ENCODE assay signal across 9 cellular contexts in the genomic region with DNA sequence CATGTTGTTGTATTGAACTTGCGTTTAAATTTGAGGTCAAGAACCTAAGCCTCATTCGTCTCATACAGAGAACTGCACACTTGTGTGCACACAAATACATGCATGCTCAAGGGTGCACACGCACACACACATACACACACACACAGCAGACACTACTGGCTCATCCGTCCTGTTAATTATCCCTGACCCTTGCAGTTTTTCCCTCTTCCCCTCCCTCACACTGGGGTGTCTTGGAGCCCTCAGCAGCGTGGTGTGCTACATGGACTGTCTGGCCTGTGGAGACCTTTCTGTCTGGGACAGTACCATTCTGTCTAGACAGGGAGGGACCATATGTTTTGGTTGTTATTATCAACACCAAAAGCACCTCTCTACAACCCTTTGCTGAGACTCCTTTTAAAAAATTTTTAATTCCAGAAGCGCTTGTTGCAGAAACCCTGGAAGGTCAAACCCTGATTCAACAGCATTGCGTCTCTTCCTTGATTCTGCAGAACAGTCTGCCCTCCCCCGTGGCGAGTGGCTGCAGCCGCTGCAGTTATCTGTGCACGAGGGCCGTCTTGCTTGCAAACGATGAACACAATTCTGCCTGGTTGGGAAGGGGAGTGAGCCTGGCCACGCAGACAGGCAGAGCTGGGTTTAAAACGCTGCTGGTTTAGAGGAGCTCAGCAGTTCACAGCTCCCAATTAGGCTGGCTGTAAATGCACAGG.
A peak's percentile ranks its signal among the peaks of the same experiment; 100 is the strongest.
DNase-seq lines count a peak whose midpoint lies in the region; ATAC-seq, FAIRE-seq and TF ChIP-seq lines count a peak whose summit lies in the region.
"Had no signal": no experiment of that assay in that cellular context is flagged by ENCODE, and none has a peak within 500 bp of the region (broad histone marks: within the 10 kb centered on the region; RNA-seq: fewer than 3 reads in every experiment).

No MANE protein-coding gene starts in this region.

- no peak for FAIRE-seq in A549 (lab: Jason Lieb, UNC)

- peak; percentile 50 for TF ChIP-seq POLR2A in A549 (IDR thresholded peaks at IDR 0.05; ENCODE audit: low read length)

- peak overlapping the region; percentile 78 for H3K4me2 ChIP-seq in A549

- CTCF ChIA-PET in A549 (lab: Yijun Ruan, JAX), result interaction anchor here (0.6 kb wide), 1 partner anchor 703 kb away, joined by 3 read pairs; no protein-coding TSS in a partner anchor

- TF ChIP-seq CTCF in A549 (IDR thresholded peaks at IDR 0.05), result no peak

- H3K36me3 ChIP-seq in stomach smooth muscle (ENCODE audit: control insufficient read depth in 2 of 2, insufficient read depth in 2 of 2, low read length in 2 of 2), result no peaks in the 10 kb centered on the region
- H3K36me3 ChIP-seq: BLaER1 treated with 17β-estradiol and CSF1 and Interleukin-3, amounts not matched to agents 10 nM and 100 nM had no signal

- no peaks in the 10 kb centered on the region for H3K9me3 ChIP-seq in A549
- no peaks in the 10 kb centered on the region for H3K9me3 ChIP-seq in stomach smooth muscle (ENCODE audit: control insufficient read depth in 2 of 2, low read length in 2 of 2)

- DNase-seq in A549 (ENCODE audit: low read depth in 1 of 2, low spot score in 1 of 2), result peak; percentile 31 to 60
- peak; percentile 90 for DNase-seq in NCI-H1092 (lab: John Stamatoyannopoulos, UW)
- DNase-seq in SKM-1 treated with dmso at 0.1 percent for 144 hours (lab: John Stamatoyannopoulos, UW; ENCODE audit: unreplicated experiment), result peak; percentile 66
- peak; percentile 19 to 48 for DNase-seq in hippocampal formation (lab: John Stamatoyannopoulos, UW)
- no peak for DNase-seq in HUDEP-2 (lab: John Stamatoyannopoulos, UW; ENCODE audit: unreplicated experiment in 76 of 76)

- no peak for TF ChIP-seq EP300 in A549 (IDR thresholded peaks at IDR 0.05)

- H3K4me3 ChIP-seq in A549, result no peak overlapping the region
- H3K4me3 ChIP-seq in stomach smooth muscle (ENCODE audit: low read length in 2 of 2), result peak overlapping the region; percentile 43 to 52
- H3K4me3 ChIP-seq: BLaER1 treated with 17β-estradiol and CSF1 and Interleukin-3, amounts not matched to agents 10 nM and 100 nM had no signal

- POLR2A ChIA-PET in A549 (lab: Yijun Ruan, JAX), result no interaction called here

- ATAC-seq in A549 (peak; percentile 95 to 97), HG03565 (IDR thresholded peaks at IDR 0.05; ENCODE audit: unreplicated experiment) (no peak), GM21737 (IDR thresholded peaks at IDR 0.05; ENCODE audit: unreplicated experiment) (no peak)

- no peak overlapping the region for H3K9ac ChIP-seq in stomach smooth muscle (ENCODE audit: low read length in 2 of 2)
- H3K9ac ChIP-seq: BLaER1 treated with 17β-estradiol and CSF1 and Interleukin-3, amounts not matched to agents 10 nM and 100 nM had no signal

- H3K27ac ChIP-seq in A549 (peak overlapping the region; percentile 82), stomach smooth muscle (ENCODE audit: low read length) (no peak overlapping the region)
- H3K27ac ChIP-seq: BLaER1 treated with 17β-estradiol and CSF1 and Interleukin-3, amounts not matched to agents 10 nM and 100 nM had no signal

- 21% methylated on average over 8 of the region's 15 CpGs for WGBS in A549 (ENCODE audit: missing lambda C conversion rate)

- TF ChIP-seq RAD21 in A549 (conservative IDR thresholded peaks at IDR 0.05 in 1 of 2, IDR thresholded peaks at IDR 0.05 in 1 of 2), result no peak

- H3K27me3 ChIP-seq in stomach smooth muscle (ENCODE audit: control insufficient read depth in 1 of 2, insufficient read depth in 2 of 2, low read length in 2 of 2), result no peaks in the 10 kb centered on the region
- H3K27me3 ChIP-seq: BLaER1 treated with 17β-estradiol and CSF1 and Interleukin-3, amounts not matched to agents 10 nM and 100 nM had no signal

- peaks cover 15% of the 10 kb centered on the region for H3K4me1 ChIP-seq in A549
- H3K4me1 ChIP-seq in stomach smooth muscle (ENCODE audit: control insufficient read depth, insufficient read depth, low read length), result peaks cover 9% of the 10 kb centered on the region

TF ChIP-seq in A549, 52 proteins besides CTCF, POLR2A, EP300 and RAD21:
- TF ChIP-seq, protein P1, sequence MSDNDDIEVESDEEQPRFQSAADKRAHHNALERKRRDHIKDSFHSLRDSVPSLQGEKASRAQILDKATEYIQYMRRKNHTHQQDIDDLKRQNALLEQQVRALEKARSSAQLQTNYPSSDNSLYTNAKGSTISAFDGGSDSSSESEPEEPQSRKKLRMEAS (IDR thresholded peaks at IDR 0.05), result peak; percentile 80
- TF ChIP-seq GATA3 (IDR thresholded peaks at IDR 0.05; ENCODE audit: borderline replicate concordance) (peak; percentile 50; the same call in 1 of the 2 replicates), TP53 (CRISPR knock-in tag; IDR thresholded peaks at IDR 0.05) (no peak), JUN (IDR thresholded peaks at IDR 0.05) (0 out of 5 replicates have a peak, but pooled peaks of 1 of the 2 experiments have one; percentile 27), POLR2AphosphoS2 (conservative IDR thresholded peaks at IDR 0.05; ENCODE audit: low read length) (no peak), CEBPB (IDR thresholded peaks at IDR 0.05) (no peak), MAFK (IDR thresholded peaks at IDR 0.05; ENCODE audit: partially characterized antibody) (peak; percentile 34), MAZ (IDR thresholded peaks at IDR 0.05; ENCODE audit: borderline replicate concordance, low read depth, low read length) (no peak), NFE2L2 (conservative IDR thresholded peaks at IDR 0.05; ENCODE audit: low read length) (no peak), NR3C1 (IDR thresholded peaks at IDR 0.05) (no peak), HEYL (CRISPR knock-in tag; IDR thresholded peaks at IDR 0.05) (no peak), HOXA7 (CRISPR knock-in tag; IDR thresholded peaks at IDR 0.05) (no peak), ESRRA (IDR thresholded peaks at IDR 0.05; ENCODE audit: borderline replicate concordance, low read length) (no peak)

Comparison
In these comparisons a context has a peak if more than half of its experiments do, and no peak if none do; other contexts are left out.
1. ATAC-seq: peak in A549 (2 of 2); none in HG03565 (single experiment) and GM21737 (single experiment).
2. DNase-seq: peak in A549 (2 of 2), NCI-H1092 (single experiment), SKM-1 treated with dmso at 0.1 percent for 144 hours (single experiment) and hippocampal formation (2 of 2); none in HUDEP-2 (0 of 76).